ENCODE assay signal across 1 cellular context in the genomic region with DNA sequence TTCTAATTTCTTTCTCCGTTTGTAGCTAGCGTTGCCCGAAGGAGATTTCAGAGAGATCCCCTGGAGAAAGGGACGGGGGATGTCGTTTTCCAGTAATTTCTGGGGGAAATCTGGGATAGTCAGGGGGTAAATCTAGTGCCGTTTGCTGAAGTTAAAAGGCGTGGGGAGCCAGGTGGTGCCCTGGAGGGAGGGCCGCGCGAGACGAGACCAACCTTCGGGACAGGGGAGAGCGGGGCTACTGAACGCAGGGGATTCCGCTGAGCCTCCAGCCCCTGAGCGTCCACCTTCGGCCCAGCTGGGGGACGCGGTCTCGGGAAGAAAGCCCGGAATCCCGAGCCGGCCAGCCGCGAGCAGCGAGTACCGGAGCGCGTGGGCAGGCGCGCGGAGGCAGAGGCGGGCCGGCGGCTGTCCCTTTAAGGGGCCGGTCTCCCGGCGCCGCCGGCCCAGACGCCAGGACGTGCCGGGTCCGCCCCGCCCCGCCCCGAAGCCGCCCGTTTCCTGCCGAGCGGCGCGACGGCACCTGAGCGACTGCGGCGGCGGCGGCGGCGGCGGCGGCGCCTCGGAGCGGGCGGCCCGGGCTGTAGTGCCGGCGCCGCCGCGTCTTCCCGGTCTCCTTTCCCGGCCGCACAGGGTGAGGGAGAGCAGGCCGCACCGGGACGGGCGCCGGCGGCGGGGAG.
TF ChIP-seq lines count a peak whose summit lies in the region.

A gene with protein sequence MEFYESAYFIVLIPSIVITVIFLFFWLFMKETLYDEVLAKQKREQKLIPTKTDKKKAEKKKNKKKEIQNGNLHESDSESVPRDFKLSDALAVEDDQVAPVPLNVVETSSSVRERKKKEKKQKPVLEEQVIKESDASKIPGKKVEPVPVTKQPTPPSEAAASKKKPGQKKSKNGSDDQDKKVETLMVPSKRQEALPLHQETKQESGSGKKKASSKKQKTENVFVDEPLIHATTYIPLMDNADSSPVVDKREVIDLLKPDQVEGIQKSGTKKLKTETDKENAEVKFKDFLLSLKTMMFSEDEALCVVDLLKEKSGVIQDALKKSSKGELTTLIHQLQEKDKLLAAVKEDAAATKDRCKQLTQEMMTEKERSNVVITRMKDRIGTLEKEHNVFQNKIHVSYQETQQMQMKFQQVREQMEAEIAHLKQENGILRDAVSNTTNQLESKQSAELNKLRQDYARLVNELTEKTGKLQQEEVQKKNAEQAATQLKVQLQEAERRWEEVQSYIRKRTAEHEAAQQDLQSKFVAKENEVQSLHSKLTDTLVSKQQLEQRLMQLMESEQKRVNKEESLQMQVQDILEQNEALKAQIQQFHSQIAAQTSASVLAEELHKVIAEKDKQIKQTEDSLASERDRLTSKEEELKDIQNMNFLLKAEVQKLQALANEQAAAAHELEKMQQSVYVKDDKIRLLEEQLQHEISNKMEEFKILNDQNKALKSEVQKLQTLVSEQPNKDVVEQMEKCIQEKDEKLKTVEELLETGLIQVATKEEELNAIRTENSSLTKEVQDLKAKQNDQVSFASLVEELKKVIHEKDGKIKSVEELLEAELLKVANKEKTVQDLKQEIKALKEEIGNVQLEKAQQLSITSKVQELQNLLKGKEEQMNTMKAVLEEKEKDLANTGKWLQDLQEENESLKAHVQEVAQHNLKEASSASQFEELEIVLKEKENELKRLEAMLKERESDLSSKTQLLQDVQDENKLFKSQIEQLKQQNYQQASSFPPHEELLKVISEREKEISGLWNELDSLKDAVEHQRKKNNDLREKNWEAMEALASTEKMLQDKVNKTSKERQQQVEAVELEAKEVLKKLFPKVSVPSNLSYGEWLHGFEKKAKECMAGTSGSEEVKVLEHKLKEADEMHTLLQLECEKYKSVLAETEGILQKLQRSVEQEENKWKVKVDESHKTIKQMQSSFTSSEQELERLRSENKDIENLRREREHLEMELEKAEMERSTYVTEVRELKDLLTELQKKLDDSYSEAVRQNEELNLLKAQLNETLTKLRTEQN (N-terminal part only) (plus strand): TSS at position 484 of the 677 bp plus-strand sequence. CDS start 31,842 bp downstream, outside the sequence.

TF ChIP-seq in HepG2, 621 proteins besides CTCF, POLR2A, EP300 and RAD21 (continued from another document and continues in another):
- TF ChIP-seq, protein P1, sequence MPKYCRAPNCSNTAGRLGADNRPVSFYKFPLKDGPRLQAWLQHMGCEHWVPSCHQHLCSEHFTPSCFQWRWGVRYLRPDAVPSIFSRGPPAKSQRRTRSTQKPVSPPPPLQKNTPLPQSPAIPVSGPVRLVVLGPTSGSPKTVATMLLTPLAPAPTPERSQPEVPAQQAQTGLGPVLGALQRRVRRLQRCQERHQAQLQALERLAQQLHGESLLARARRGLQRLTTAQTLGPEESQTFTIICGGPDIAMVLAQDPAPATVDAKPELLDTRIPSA (CRISPR knock-in tag; IDR thresholded peaks at IDR 0.05; ENCODE audit: borderline replicate concordance) = no peak
- TF ChIP-seq ZNF674 (CRISPR knock-in tag; IDR thresholded peaks at IDR 0.05; ENCODE audit: low read depth) (no peak), KDM4B (CRISPR knock-in tag; IDR thresholded peaks at IDR 0.05) (no peak), ELF3 (CRISPR knock-in tag; IDR thresholded peaks at IDR 0.05) (no peak), NR3C1 (CRISPR knock-in tag; IDR thresholded peaks at IDR 0.05) (no peak), SATB2 (CRISPR knock-in tag; IDR thresholded peaks at IDR 0.05) (no peak), ZNF318 (CRISPR knock-in tag; IDR thresholded peaks at IDR 0.05) (no peak), ZXDC (CRISPR knock-in tag; IDR thresholded peaks at IDR 0.05) (no peak), ZNF772 (CRISPR knock-in tag; IDR thresholded peaks at IDR 0.05) (no peak), RBAK (CRISPR knock-in tag; IDR thresholded peaks at IDR 0.05) (no peak), MED8 (CRISPR knock-in tag; IDR thresholded peaks at IDR 0.05; ENCODE audit: insufficient replicate concordance) (no peak), ZNF513 (CRISPR knock-in tag; conservative IDR thresholded peaks at IDR 0.05) (no peak), ZNF746 (CRISPR knock-in tag; IDR thresholded peaks at IDR 0.05) (peak; percentile 40; the same call in 1 of the 2 replicates), DNMT3B (CRISPR knock-in tag; conservative IDR thresholded peaks at IDR 0.05) (no peak), HDAC6 (IDR thresholded peaks at IDR 0.05; ENCODE audit: low read depth, low read length) (no peak), CBX2 (IDR thresholded peaks at IDR 0.05; ENCODE audit: low read depth, low read length) (no peak), CBX2 (CRISPR knock-in tag; IDR thresholded peaks at IDR 0.05; ENCODE audit: low read depth) (no peak), JARID2 (CRISPR knock-in tag; IDR thresholded peaks at IDR 0.05; ENCODE audit: insufficient replicate concordance) (no peak), CENPX (CRISPR knock-in tag; IDR thresholded peaks at IDR 0.05) (no peak), NONO (IDR thresholded peaks at IDR 0.05) (no peak), NONO (CRISPR knock-in tag; conservative IDR thresholded peaks at IDR 0.05) (no peak), SIN3A (IDR thresholded peaks at IDR 0.05; ENCODE audit: borderline replicate concordance, low read depth, low read length) (no peak), ZBTB7A (CRISPR knock-in tag; IDR thresholded peaks at IDR 0.05) (no peak), CBX5 (CRISPR knock-in tag; IDR thresholded peaks at IDR 0.05; ENCODE audit: borderline replicate concordance) (no peak), ZNF101 (CRISPR knock-in tag; IDR thresholded peaks at IDR 0.05; ENCODE audit: borderline replicate concordance, low read depth) (no peak), IKZF1 (IDR thresholded peaks at IDR 0.05) (no peak), THRA (CRISPR knock-in tag; IDR thresholded peaks at IDR 0.05; ENCODE audit: borderline replicate concordance) (0 out of 2 replicates have a peak, but pooled peaks have one; percentile 20), NFE2L2 (IDR thresholded peaks at IDR 0.05; ENCODE audit: low read length) (no peak), ZNF30 (CRISPR knock-in tag; IDR thresholded peaks at IDR 0.05) (no peak; the same call in 1 of the 2 replicates), IRX3 (CRISPR knock-in tag; IDR thresholded peaks at IDR 0.05; ENCODE audit: borderline replicate concordance, low read depth) (no peak), HDAC1 (CRISPR knock-in tag; IDR thresholded peaks at IDR 0.05) (no peak; the same call in 1 of the 2 replicates), RARA (CRISPR knock-in tag; IDR thresholded peaks at IDR 0.05) (no peak)
- TF ChIP-seq, protein P2, sequence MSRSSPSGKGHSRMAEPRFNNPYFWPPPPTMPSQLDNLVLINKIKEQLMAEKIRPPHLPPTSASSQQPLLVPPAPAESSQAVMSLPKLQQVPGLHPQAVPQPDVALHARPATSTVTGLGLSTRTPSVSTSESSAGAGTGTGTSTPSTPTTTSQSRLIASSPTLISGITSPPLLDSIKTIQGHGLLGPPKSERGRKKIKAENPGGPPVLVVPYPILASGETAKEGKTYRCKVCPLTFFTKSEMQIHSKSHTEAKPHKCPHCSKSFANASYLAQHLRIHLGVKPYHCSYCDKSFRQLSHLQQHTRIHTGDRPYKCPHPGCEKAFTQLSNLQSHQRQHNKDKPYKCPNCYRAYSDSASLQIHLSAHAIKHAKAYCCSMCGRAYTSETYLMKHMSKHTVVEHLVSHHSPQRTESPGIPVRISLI (CRISPR knock-in tag; IDR thresholded peaks at IDR 0.05; ENCODE audit: borderline replicate concordance) = no peak
- TF ChIP-seq, protein P3, sequence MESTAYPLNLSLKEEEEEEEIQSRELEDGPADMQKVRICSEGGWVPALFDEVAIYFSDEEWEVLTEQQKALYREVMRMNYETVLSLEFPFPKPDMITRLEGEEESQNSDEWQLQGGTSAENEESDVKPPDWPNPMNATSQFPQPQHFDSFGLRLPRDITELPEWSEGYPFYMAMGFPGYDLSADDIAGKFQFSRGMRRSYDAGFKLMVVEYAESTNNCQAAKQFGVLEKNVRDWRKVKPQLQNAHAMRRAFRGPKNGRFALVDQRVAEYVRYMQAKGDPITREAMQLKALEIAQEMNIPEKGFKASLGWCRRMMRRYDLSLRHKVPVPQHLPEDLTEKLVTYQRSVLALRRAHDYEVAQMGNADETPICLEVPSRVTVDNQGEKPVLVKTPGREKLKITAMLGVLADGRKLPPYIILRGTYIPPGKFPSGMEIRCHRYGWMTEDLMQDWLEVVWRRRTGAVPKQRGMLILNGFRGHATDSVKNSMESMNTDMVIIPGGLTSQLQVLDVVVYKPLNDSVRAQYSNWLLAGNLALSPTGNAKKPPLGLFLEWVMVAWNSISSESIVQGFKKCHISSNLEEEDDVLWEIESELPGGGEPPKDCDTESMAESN (CRISPR knock-in tag; conservative IDR thresholded peaks at IDR 0.05) = no peak
